2 cellular contexts compared by ENCODE assay signal in the genomic region with DNA sequence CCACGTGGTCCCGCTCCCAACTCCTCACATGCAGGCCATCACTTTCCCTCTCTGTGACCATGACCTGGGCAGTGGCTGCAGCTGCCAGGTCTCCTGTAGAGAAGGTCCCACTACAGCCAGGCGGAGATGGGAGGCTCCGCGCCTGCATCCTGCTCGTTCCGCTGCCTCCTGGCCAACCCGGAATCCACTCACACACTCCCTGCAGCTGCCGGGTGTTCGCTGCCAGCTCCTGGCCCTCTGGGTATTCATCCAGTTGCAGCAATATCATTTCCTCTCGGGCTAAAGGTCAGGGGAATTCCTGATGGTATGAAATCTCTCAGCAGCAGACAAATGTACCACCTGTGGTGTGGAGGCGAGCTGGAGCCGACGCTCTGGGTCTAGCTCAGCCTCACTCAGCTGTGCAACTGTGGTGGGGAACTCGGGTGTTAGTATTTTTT.
TF ChIP-seq lines count a peak whose summit lies in the region.

No MANE protein-coding gene starts in this region.

TF ChIP-seq in GM12878, 131 proteins besides CTCF, POLR2A, EP300 and RAD21 (continues in another document):
- no peak for TF ChIP-seq SUPT20H (IDR thresholded peaks at IDR 0.05; ENCODE audit: borderline replicate concordance, control insufficient read depth, low read depth, low read length)
- peak; percentile 29; the same call in 1 of the 2 replicates for TF ChIP-seq IKZF1 (conservative IDR thresholded peaks at IDR 0.05)
- no peak for TF ChIP-seq ZSCAN29 (IDR thresholded peaks at IDR 0.05)
- TF ChIP-seq BMI1 (IDR thresholded peaks at IDR 0.05; ENCODE audit: borderline replicate concordance): no peak
- TF ChIP-seq, protein P1, sequence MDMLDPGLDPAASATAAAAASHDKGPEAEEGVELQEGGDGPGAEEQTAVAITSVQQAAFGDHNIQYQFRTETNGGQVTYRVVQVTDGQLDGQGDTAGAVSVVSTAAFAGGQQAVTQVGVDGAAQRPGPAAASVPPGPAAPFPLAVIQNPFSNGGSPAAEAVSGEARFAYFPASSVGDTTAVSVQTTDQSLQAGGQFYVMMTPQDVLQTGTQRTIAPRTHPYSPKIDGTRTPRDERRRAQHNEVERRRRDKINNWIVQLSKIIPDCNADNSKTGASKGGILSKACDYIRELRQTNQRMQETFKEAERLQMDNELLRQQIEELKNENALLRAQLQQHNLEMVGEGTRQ (IDR thresholded peaks at IDR 0.05; ENCODE audit: borderline replicate concordance, low read depth, low read length): no peak
- TF ChIP-seq, protein P2, sequence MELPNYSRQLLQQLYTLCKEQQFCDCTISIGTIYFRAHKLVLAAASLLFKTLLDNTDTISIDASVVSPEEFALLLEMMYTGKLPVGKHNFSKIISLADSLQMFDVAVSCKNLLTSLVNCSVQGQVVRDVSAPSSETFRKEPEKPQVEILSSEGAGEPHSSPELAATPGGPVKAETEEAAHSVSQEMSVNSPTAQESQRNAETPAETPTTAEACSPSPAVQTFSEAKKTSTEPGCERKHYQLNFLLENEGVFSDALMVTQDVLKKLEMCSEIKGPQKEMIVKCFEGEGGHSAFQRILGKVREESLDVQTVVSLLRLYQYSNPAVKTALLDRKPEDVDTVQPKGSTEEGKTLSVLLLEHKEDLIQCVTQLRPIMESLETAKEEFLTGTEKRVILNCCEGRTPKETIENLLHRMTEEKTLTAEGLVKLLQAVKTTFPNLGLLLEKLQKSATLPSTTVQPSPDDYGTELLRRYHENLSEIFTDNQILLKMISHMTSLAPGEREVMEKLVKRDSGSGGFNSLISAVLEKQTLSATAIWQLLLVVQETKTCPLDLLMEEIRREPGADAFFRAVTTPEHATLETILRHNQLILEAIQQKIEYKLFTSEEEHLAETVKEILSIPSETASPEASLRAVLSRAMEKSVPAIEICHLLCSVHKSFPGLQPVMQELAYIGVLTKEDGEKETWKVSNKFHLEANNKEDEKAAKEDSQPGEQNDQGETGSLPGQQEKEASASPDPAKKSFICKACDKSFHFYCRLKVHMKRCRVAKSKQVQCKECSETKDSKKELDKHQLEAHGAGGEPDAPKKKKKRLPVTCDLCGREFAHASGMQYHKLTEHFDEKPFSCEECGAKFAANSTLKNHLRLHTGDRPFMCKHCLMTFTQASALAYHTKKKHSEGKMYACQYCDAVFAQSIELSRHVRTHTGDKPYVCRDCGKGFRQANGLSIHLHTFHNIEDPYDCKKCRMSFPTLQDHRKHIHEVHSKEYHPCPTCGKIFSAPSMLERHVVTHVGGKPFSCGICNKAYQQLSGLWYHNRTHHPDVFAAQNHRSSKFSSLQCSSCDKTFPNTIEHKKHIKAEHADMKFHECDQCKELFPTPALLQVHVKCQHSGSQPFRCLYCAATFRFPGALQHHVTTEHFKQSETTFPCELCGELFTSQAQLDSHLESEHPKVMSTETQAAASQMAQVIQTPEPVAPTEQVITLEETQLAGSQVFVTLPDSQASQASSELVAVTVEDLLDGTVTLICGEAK (IDR thresholded peaks at IDR 0.05; ENCODE audit: borderline replicate concordance): no peak
- TF ChIP-seq, protein P3, sequence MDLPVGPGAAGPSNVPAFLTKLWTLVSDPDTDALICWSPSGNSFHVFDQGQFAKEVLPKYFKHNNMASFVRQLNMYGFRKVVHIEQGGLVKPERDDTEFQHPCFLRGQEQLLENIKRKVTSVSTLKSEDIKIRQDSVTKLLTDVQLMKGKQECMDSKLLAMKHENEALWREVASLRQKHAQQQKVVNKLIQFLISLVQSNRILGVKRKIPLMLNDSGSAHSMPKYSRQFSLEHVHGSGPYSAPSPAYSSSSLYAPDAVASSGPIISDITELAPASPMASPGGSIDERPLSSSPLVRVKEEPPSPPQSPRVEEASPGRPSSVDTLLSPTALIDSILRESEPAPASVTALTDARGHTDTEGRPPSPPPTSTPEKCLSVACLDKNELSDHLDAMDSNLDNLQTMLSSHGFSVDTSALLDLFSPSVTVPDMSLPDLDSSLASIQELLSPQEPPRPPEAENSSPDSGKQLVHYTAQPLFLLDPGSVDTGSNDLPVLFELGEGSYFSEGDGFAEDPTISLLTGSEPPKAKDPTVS (IDR thresholded peaks at IDR 0.05; ENCODE audit: low read depth, low read length): no peak
- TF ChIP-seq PAX5 (IDR thresholded peaks at IDR 0.05; ENCODE audit: borderline replicate concordance, low read depth, low read length): no peak
- TF ChIP-seq CHD4 (IDR thresholded peaks at IDR 0.05): no peak
- no peak for TF ChIP-seq KLF5 (IDR thresholded peaks at IDR 0.05; ENCODE audit: partially characterized antibody)
- TF ChIP-seq SIX5 (IDR thresholded peaks at IDR 0.05; ENCODE audit: low read depth, low read length, severe bottlenecking): no peak
- peak; percentile 68; the same call in 1 of the 2 replicates for TF ChIP-seq JUNB (IDR thresholded peaks at IDR 0.05)
- no peak for TF ChIP-seq EZH2 (IDR thresholded peaks at IDR 0.05; ENCODE audit: borderline replicate concordance, control insufficient read depth, low read depth, low read length)
- TF ChIP-seq, protein P4, sequence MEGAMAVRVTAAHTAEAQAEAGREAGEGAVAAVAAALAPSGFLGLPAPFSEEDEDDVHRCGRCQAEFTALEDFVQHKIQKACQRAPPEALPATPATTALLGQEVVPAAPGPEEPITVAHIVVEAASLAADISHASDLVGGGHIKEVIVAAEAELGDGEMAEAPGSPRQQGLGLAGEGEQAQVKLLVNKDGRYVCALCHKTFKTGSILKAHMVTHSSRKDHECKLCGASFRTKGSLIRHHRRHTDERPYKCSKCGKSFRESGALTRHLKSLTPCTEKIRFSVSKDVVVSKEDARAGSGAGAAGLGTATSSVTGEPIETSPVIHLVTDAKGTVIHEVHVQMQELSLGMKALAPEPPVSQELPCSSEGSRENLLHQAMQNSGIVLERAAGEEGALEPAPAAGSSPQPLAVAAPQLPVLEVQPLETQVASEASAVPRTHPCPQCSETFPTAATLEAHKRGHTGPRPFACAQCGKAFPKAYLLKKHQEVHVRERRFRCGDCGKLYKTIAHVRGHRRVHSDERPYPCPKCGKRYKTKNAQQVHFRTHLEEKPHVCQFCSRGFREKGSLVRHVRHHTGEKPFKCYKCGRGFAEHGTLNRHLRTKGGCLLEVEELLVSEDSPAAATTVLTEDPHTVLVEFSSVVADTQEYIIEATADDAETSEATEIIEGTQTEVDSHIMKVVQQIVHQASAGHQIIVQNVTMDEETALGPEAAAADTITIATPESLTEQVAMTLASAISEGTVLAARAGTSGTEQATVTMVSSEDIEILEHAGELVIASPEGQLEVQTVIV (IDR thresholded peaks at IDR 0.05; ENCODE audit: borderline replicate concordance, partially characterized antibody): no peak
- no peak for TF ChIP-seq KDM1A (IDR thresholded peaks at IDR 0.05; ENCODE audit: borderline replicate concordance)
- TF ChIP-seq MTA2 (IDR thresholded peaks at IDR 0.05; ENCODE audit: low read depth): no peak
- TF ChIP-seq EED (IDR thresholded peaks at IDR 0.05; ENCODE audit: low read depth): peak; percentile 76
- TF ChIP-seq, protein P5, sequence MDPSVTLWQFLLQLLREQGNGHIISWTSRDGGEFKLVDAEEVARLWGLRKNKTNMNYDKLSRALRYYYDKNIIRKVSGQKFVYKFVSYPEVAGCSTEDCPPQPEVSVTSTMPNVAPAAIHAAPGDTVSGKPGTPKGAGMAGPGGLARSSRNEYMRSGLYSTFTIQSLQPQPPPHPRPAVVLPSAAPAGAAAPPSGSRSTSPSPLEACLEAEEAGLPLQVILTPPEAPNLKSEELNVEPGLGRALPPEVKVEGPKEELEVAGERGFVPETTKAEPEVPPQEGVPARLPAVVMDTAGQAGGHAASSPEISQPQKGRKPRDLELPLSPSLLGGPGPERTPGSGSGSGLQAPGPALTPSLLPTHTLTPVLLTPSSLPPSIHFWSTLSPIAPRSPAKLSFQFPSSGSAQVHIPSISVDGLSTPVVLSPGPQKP (IDR thresholded peaks at IDR 0.05; ENCODE audit: low read depth, low read length): no peak

TF ChIP-seq in GM23338, 12 proteins besides CTCF, POLR2A, EP300 and RAD21:
- TF ChIP-seq EZH2phosphoT487 (IDR thresholded peaks at IDR 0.05; ENCODE audit: unreplicated experiment) (no peak), ZNF331 (CRISPR knock-in tag; IDR thresholded peaks at IDR 0.05; ENCODE audit: low read depth) (no peak), EZH2 (IDR thresholded peaks at IDR 0.05; ENCODE audit: low read depth, unreplicated experiment) (no peak)
